In the genomic region with DNA sequence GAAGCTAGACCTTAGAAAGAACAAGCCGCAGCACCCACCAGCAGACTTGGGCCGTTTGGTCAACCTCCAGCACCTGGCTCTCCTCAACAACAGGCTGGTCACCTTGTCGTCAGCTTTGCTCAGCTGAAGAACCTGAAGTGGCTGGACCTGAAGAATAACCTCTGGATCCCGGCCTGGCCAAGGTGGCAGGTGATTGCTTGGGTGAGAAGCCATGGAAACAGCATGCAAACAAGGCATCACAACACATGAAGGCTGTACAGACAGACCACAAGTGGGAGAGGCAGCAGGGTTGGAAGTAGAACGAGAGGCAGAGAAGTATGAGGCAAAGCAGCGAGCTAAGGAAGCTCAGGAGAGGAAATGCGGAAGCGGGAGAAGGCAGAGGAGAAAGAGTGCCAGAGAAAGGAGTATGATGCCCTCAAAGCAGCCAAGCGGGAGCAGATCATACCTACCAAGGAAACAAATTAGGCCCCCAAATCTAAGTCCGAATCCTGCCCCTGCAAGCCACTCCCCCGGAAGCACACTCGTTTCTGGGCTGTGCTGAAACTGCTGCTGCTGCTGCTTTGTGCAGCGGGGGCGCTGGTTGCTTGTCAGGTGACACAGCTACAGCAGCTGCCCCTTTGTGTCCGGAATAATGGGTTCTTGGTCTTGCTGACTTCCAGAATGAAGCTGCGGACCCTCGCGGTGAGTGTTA, we compare ENCODE assay signal across 9 cellular contexts.
DNase-seq lines count a peak whose midpoint lies in the region; ATAC-seq, FAIRE-seq and TF ChIP-seq lines count a peak whose summit lies in the region.
"Had no signal": no experiment of that assay in that cellular context is flagged by ENCODE, and none has a peak within 500 bp of the region (broad histone marks: within the 10 kb centered on the region; RNA-seq: fewer than 3 reads in every experiment).

No MANE protein-coding gene starts in this region.

- no peaks in the 10 kb centered on the region for H3K27me3 ChIP-seq in DND-41 (ENCODE audit: insufficient read depth, low read length, poor library complexity)

- no peak for FAIRE-seq in GM12892 (lab: Jason Lieb, UNC)

- peak overlapping the region in 1 of 6 donors; percentile 82 for H3K27ac Mint-ChIP-seq in naive B cell
- H3K27ac Mint-ChIP-seq: progenitor cell of endocrine pancreas had no signal

- H2AFZ ChIP-seq in DND-41 (ENCODE audit: low read depth, low read length) = 0 out of 2 replicates have a peak overlapping the region, but pooled peaks have one; percentile 33

- H3K27ac ChIP-seq in DND-41 (ENCODE audit: low read length) = no peak overlapping the region

- no peaks in the 10 kb centered on the region for H3K79me2 ChIP-seq in DND-41 (ENCODE audit: insufficient read depth, low read length)

- DNase-seq in DND-41 = no peak
- peak; percentile 44 for DNase-seq in M059J (ENCODE audit: low read depth)
- peak; percentile 74 to 92 for DNase-seq in SHP77 (lab: John Stamatoyannopoulos, UW)
- peak; percentile 5 for DNase-seq in naive B cell
- DNase-seq in activated effector memory CD4-positive, alpha-beta T cell treated with anti-CD3 and anti-CD28 coated beads, Interleukin-2, amount 50 U/mL, for 16 hours = no peak
- no peak for DNase-seq in stimulated activated CD4-positive, alpha-beta T cell treated with anti-CD3 and anti-CD28 coated beads, Interleukin-4, amount 100 ng/mL, for 4 hours
- DNase-seq in GM12892 (ENCODE audit: insufficient read length) = no peak
- DNase-seq: Right ventricle myocardium superior had no signal

- no peaks in the 10 kb centered on the region for H4K20me1 ChIP-seq in DND-41 (ENCODE audit: insufficient read depth, low read length)

- TF ChIP-seq CTCF in DND-41 (IDR thresholded peaks at IDR 0.05; ENCODE audit: borderline replicate concordance, extremely low read depth, low read length, poor library complexity, severe bottlenecking) = no peak

- peak overlapping the region in 4 of 8 donors; percentile 43 to 86 (median 70) for H3K4me3 Mint-ChIP-seq in naive B cell

- ATAC-seq in DND-41 (ENCODE audit: insufficient read depth, low read depth) (no peak), naive B cell (ENCODE audit: low read depth in 2 of 2) (peak in 1 of 2 donors; percentile 61)

- H3K36me3 ChIP-seq in DND-41 (ENCODE audit: insufficient read depth, low read length) = no peaks in the 10 kb centered on the region

- no peaks in the 10 kb centered on the region for H3K4me1 ChIP-seq in DND-41 (ENCODE audit: insufficient read depth, low read length)

- no peaks in the 10 kb centered on the region for H3K9me3 ChIP-seq in DND-41 (ENCODE audit: insufficient read depth, low read length, severe bottlenecking)

- H3K9ac ChIP-seq in DND-41 (ENCODE audit: low read depth, low read length) = no peak overlapping the region

- no peak overlapping the region for H3K4me3 ChIP-seq in DND-41 (ENCODE audit: low read depth in 1 of 2, low read length in 2 of 2)

- H3K4me2 ChIP-seq in DND-41 (ENCODE audit: insufficient read depth, low read length) = no peak overlapping the region

- H3K9me3 Mint-ChIP-seq in naive B cell = peaks cover 4 to 21% (median 6%) of the 10 kb centered on the region in 7 donors

- no peaks in the 10 kb centered on the region for H3K4me1 Mint-ChIP-seq in naive B cell

- TF ChIP-seq POLR2A in GM12892 (IDR thresholded peaks at IDR 0.05; ENCODE audit: low read depth, low read length) = no peak

- H3K27me3 Mint-ChIP-seq in naive B cell = peaks cover 0 to 3% (median 0%) of the 10 kb centered on the region in 3 donors
- H3K27me3 Mint-ChIP-seq: progenitor cell of endocrine pancreas had no signal

- H3K36me3 Mint-ChIP-seq in naive B cell = no peaks in the 10 kb centered on the region

Comparison
In these comparisons a context has a peak if more than half of its experiments do, and no peak if none do; other contexts are left out.
1. DNase-seq: peak in M059J (single experiment), SHP77 (2 of 2) and naive B cell (single experiment); none in DND-41 (single experiment), activated effector memory CD4-positive, alpha-beta T cell treated with anti-CD3 and anti-CD28 coated beads, Interleukin-2, amount 50 U/mL, for 16 hours (single experiment), stimulated activated CD4-positive, alpha-beta T cell treated with anti-CD3 and anti-CD28 coated beads, Interleukin-4, amount 100 ng/mL, for 4 hours (0 of 2) and GM12892 (single experiment).